Comparison of ENCODE assay signal across 14 cellular contexts in genomic region chr1:87120779-87121178, GRCh38.
DNase-seq lines count a peak whose midpoint lies in the region; ATAC-seq and TF ChIP-seq lines count a peak whose summit lies in the region.
"Had no signal": no experiment of that assay in that cellular context is flagged by ENCODE, and none has a peak within 500 bp of the region (broad histone marks: within the 10 kb centered on the region; RNA-seq: fewer than 3 reads in every experiment).

No MANE protein-coding gene starts in this region.

- no peak overlapping the region for H3K27ac Mint-ChIP-seq in T-helper 2 cell treated with Interferon-gamma antibody and Interleukin-4, amounts not matched to agents 5 μg/mL and 100 μg/mL, for 36 hours

- peaks cover 2% of the 10 kb centered on the region for H3K4me1 Mint-ChIP-seq in T-helper 2 cell treated with Interferon-gamma antibody and Interleukin-4, amounts not matched to agents 5 μg/mL and 100 μg/mL, for 36 hours (ENCODE audit: low read depth)

- H3K27me3 Mint-ChIP-seq in T-helper 2 cell treated with Interferon-gamma antibody and Interleukin-4, amounts not matched to agents 5 μg/mL and 100 μg/mL, for 36 hours (ENCODE audit: low read depth), result no peaks in the 10 kb centered on the region

- ATAC-seq in Panc1 (no peak), foreskin keratinocyte (no peak), GM18517 (IDR thresholded peaks at IDR 0.05; ENCODE audit: unreplicated experiment) (no peak)
- ATAC-seq: esophagus mucosa had no signal

- H3K27ac ChIP-seq in Panc1 (ENCODE audit: low read length) (no peak overlapping the region), foreskin keratinocyte (no peak overlapping the region)

- in situ Hi-C loops in Panc1 (cut with HindIII; ENCODE audit: low pct_unique_long_range_greater_than_20kb, low sequenced_read_pairs), result no loop called here

- TF ChIP-seq CTCF in BJ (IDR thresholded peaks at IDR 0.05; ENCODE audit: insufficient read depth, low read depth, low read length) (0 out of 2 replicates have a peak, but pooled peaks have one; percentile 4), GM12874 (IDR thresholded peaks at IDR 0.05; ENCODE audit: insufficient read depth, low read depth, low read length) (peak; percentile 44; the same call in 1 of the 2 replicates), Panc1 (IDR thresholded peaks at IDR 0.05) (peak; percentile 63), foreskin keratinocyte (conservative IDR thresholded peaks at IDR 0.05) (peak; percentile 38)

- H3K4me3 Mint-ChIP-seq in T-helper 2 cell treated with Interferon-gamma antibody and Interleukin-4, amounts not matched to agents 5 μg/mL and 100 μg/mL, for 36 hours, result no peak overlapping the region

- CTCF ChIA-PET in BJ (lab: Yijun Ruan, JAX) (interaction anchor here (0.7 to 1.0 kb wide), 2 partner anchors 9 to 11 kb away, joined by 3 to 4 read pairs; no protein-coding TSS in a partner anchor), Panc1 (lab: Charles Lee) (no interaction called here)

- DNase-seq in BJ (ENCODE audit: low read depth), result no peak
- DNase-seq in Panc1 (ENCODE audit: low read depth, low spot score), result no peak
- DNase-seq in foreskin keratinocyte, result no peak
- DNase-seq in NCI-H2107 (lab: John Stamatoyannopoulos, UW), result no peak
- no peak for DNase-seq in AML-193 (lab: John Stamatoyannopoulos, UW)
- DNase-seq in T-helper 2 cell treated with Interferon-gamma antibody and Interleukin-4, amounts not matched to agents 5 μg/mL and 100 μg/mL, for 36 hours (ENCODE audit: low spot score), result no peak
- DNase-seq: activated CD8-positive, alpha-beta memory T cell treated with anti-CD3 and anti-CD28 coated beads, Interleukin-2, amount 50 U/mL, for 48 hours; aorta; DMS79; islet precursor cell; NCI-H510A had no signal

- no peaks in the 10 kb centered on the region for H3K36me3 Mint-ChIP-seq in T-helper 2 cell treated with Interferon-gamma antibody and Interleukin-4, amounts not matched to agents 5 μg/mL and 100 μg/mL, for 36 hours (ENCODE audit: low read depth)

- no peaks in the 10 kb centered on the region for H3K9me3 ChIP-seq in Panc1 (ENCODE audit: control insufficient read depth, insufficient read depth, low read depth, low read length)

- no peak overlapping the region for H3K4me3 ChIP-seq in BJ (ENCODE audit: low read depth, low read length)
- no peak overlapping the region for H3K4me3 ChIP-seq in Panc1 (ENCODE audit: low read depth in 2 of 2, low read length in 2 of 2)

- no peaks in the 10 kb centered on the region for H3K4me1 ChIP-seq in Panc1 (ENCODE audit: control insufficient read depth, insufficient read depth, low read length)
- H3K4me1 ChIP-seq in foreskin keratinocyte, result peaks cover 19% of the 10 kb centered on the region

- no peaks in the 10 kb centered on the region for H3K36me3 ChIP-seq in BJ (ENCODE audit: control insufficient read depth, insufficient read depth, low read length)
- no peaks in the 10 kb centered on the region for H3K36me3 ChIP-seq in Panc1 (ENCODE audit: control insufficient read depth, insufficient read depth, low read length)

- POLR2A ChIA-PET in BJ (lab: Charles Lee) (no interaction called here), Panc1 (lab: Charles Lee) (no interaction called here)

- BruUV-seq in Panc1 (replicated peaks; lab: Mats Ljungman, UMichigan), result no TSS peak

- H3K27me3 ChIP-seq in BJ (ENCODE audit: control insufficient read depth, insufficient read depth, low read length) (no peaks in the 10 kb centered on the region), Panc1 (ENCODE audit: control insufficient read depth, insufficient read depth, low read length) (no peaks in the 10 kb centered on the region), foreskin keratinocyte (no peaks in the 10 kb centered on the region)

- intact Hi-C loops in Panc1 (cut with micrococcal nuclease; ENCODE audit: unreplicated experiment), result no loop called here

- no peaks in the 10 kb centered on the region for H3K9me3 Mint-ChIP-seq in T-helper 2 cell treated with Interferon-gamma antibody and Interleukin-4, amounts not matched to agents 5 μg/mL and 100 μg/mL, for 36 hours

Comparison
In these comparisons a context has a peak if more than half of its experiments do, and no peak if none do; other contexts are left out.
1. CTCF ChIP-seq: peak in every context shown above with its lines; median percentile 63 in Panc1; 44 in GM12874; 38 in foreskin keratinocyte; 4 in BJ.